In the genomic region with DNA sequence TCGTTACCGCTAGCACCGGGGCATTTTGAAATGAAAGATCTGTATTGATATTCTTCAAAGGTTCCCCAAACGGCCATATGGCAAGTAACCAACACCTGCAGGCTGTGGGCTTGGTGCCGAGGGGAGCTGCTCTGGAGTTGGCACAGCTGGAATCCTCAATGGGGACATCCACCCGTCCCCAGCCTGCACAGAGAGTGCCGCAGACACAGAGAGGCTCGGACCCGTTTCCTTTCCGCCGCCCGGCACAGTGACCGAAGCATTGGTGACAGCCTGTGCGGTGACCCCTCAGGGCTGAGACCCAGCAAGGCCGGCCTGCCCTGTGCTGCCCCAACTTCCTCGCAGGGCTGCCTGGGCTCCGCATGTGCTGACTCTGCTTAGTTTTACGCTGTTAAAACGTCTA, we compare ENCODE assay signal across 24 cellular contexts. TPM values are rescaled to one million over a fixed set of nuclear protein-coding genes. Genes with fewer than 3 reads are reported as not detected.
A peak's percentile ranks its signal among the peaks of the same experiment; 100 is the strongest.
DNase-seq lines count a peak whose midpoint lies in the region; ATAC-seq and TF ChIP-seq lines count a peak whose summit lies in the region.
"Had no signal": no experiment of that assay in that cellular context is flagged by ENCODE, and none has a peak within 500 bp of the region (broad histone marks: within the 10 kb centered on the region; RNA-seq: fewer than 3 reads in every experiment).

No MANE protein-coding gene starts in this region.

- H3K4me3 Mint-ChIP-seq in chondrocyte (ENCODE audit: unreplicated experiment): no peak overlapping the region
- H3K4me3 Mint-ChIP-seq: CD4-positive, alpha-beta T cell had no signal

- DNase-seq in DMS 273 (lab: John Stamatoyannopoulos, UW; ENCODE audit: unreplicated experiment) (peak; percentile 34), DMS 273 treated with DMSO at 0.1 percent for 48 hours (lab: John Stamatoyannopoulos, UW) (no peak), NCI-H1092 (lab: John Stamatoyannopoulos, UW) (peak; percentile 7), chondrocyte (ENCODE audit: low spot score) (peak; percentile 92), osteoblast (ENCODE audit: insufficient read length, low spot score, missing footprints) (peak; percentile 66), NCI-H146 treated with DMSO at 0.1 percent for 48 hours (lab: John Stamatoyannopoulos, UW; ENCODE audit: unreplicated experiment) (no peak), AML-193 (lab: John Stamatoyannopoulos, UW) (no peak)
- DNase-seq: BE2C, H7, NCI-H1105 treated with DMSO at 0.1 percent for 48 hours, NCI-H146, NCI-H2029, NCI-H226, NCI-H510A, NCI-H69, SHP77 had no signal

- H3K4me1 Mint-ChIP-seq in chondrocyte (ENCODE audit: low read depth): peaks cover 10% of the 10 kb centered on the region

- no peak overlapping the region for H3K4me2 ChIP-seq in osteoblast (ENCODE audit: insufficient read depth, low read length)

- H3K27ac ChIP-seq in osteoblast (ENCODE audit: low read depth, low read length): no peak overlapping the region
- H3K27ac ChIP-seq: 22Rv1, GM23248 had no signal

- H3K9me3 ChIP-seq in osteoblast (ENCODE audit: low read depth, low read length): no peaks in the 10 kb centered on the region
- H3K9me3 ChIP-seq: BE2C had no signal

- no peak overlapping the region for H3K27ac Mint-ChIP-seq in chondrocyte (ENCODE audit: unreplicated experiment)
- H3K27ac Mint-ChIP-seq: CD4-positive, alpha-beta T cell had no signal

- no peak for TF ChIP-seq CTCF in chondrocyte (IDR thresholded peaks at IDR 0.05)
- no peak for TF ChIP-seq CTCF in osteoblast (IDR thresholded peaks at IDR 0.05; ENCODE audit: extremely low read depth, low read depth, low read length)

- no peak overlapping the region for H2AFZ ChIP-seq in osteoblast (ENCODE audit: low read length)
- H2AFZ ChIP-seq: GM23248 had no signal

- no peaks in the 10 kb centered on the region for H3K36me3 ChIP-seq in osteoblast (ENCODE audit: insufficient read depth, low read length)
- H3K36me3 ChIP-seq: BE2C had no signal

- no peaks in the 10 kb centered on the region for H3K79me2 ChIP-seq in osteoblast (ENCODE audit: insufficient read depth, low read length)

- peaks cover 5% of the 10 kb centered on the region for H3K27me3 ChIP-seq in osteoblast (ENCODE audit: insufficient read depth, low read length)

- H3K27me3 Mint-ChIP-seq in chondrocyte (ENCODE audit: low read depth): no peaks in the 10 kb centered on the region

- H3K4me3 ChIP-seq in osteoblast (ENCODE audit: insufficient read depth, low read length): no peak overlapping the region
- H3K4me3 ChIP-seq: GM12878, GM23248, K562 had no signal

- ATAC-seq in HG02642 (IDR thresholded peaks at IDR 0.05; ENCODE audit: poor library complexity, unreplicated experiment): no peak
- ATAC-seq: GM12878 had no signal

- no peaks in the 10 kb centered on the region for H3K4me1 ChIP-seq in osteoblast (ENCODE audit: insufficient read depth, low read length)
- H3K4me1 ChIP-seq: BE2C had no signal

- H3K36me3 Mint-ChIP-seq in chondrocyte (ENCODE audit: low read depth): no peaks in the 10 kb centered on the region

- H3K9me3 Mint-ChIP-seq in chondrocyte (ENCODE audit: low read depth): no peaks in the 10 kb centered on the region
- H3K9me3 Mint-ChIP-seq: CD4-positive, alpha-beta T cell had no signal

- H4K20me1 ChIP-seq in osteoblast (ENCODE audit: insufficient read depth, low read length): no peaks in the 10 kb centered on the region

RNA-seq across cellular contexts. Expression of a gene that starts 4.5 kb away (rescaled TPM):
- 0.49 to 0.92 TPM (median 0.89 TPM) in 3 replicates for total RNA-seq in chondrocyte
- total RNA-seq in osteoblast: under 0.01 and 0.29 TPM in 2 replicates
- total RNA-seq: CD4-positive, alpha-beta T cell; GM12878; K562; M059J; RPMI7951 had no signal

Comparison
In these comparisons a context has a peak if more than half of its experiments do, and no peak if none do; other contexts are left out.
1. DNase-seq: peak in DMS 273 (single experiment), NCI-H1092 (single experiment), chondrocyte (single experiment) and osteoblast (single experiment); none in DMS 273 treated with DMSO at 0.1 percent for 48 hours (single experiment), NCI-H146 treated with DMSO at 0.1 percent for 48 hours (single experiment) and AML-193 (0 of 2).